Comparison of ENCODE assay signal across 10 cellular contexts in the genomic region with DNA sequence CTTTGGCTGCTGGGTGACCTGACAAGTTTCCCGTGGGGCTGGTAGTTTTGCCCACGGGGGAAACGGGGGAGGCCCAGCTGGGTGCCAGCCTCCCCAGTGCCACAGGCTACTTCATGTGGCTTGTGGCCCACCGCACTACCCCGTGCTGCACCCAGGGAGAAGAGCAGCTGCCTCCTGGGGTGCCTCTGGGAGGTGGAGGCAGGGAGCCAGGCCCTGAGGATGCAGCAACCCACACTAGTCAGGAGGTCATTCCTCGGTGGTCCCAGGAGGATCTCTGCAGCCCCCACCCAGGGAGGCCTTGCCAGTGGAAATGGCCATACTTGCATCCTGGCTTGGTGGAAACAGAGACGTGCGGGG. TPM values are rescaled to one million over a fixed set of nuclear protein-coding genes. Genes with fewer than 3 reads are reported as not detected.
DNase-seq lines count a peak whose midpoint lies in the region; ATAC-seq, FAIRE-seq and TF ChIP-seq lines count a peak whose summit lies in the region.
"Had no signal": no experiment of that assay in that cellular context is flagged by ENCODE, and none has a peak within 500 bp of the region (broad histone marks: within the 10 kb centered on the region; RNA-seq: fewer than 3 reads in every experiment).

No MANE protein-coding gene starts in this region.

- in situ Hi-C loops in mammary epithelial cell (cut with MboI; ENCODE audit: low sequenced_read_pairs in 2 of 2) (no loop called here), GM12878 (cut with MboI) (loop anchor here (10.0 kb wide), 1 partner anchor 571 kb away; a partner anchor contains a TSS)

- intact Hi-C loops in MCF 10A (cut with micrococcal nuclease) (no loop called here), mammary epithelial cell (cut with micrococcal nuclease) (no loop called here), GM12878 (cut with micrococcal nuclease; ENCODE audit: unreplicated experiment) (loop anchor here (5.0 kb wide), 1 partner anchor 223 kb away; a partner anchor contains a TSS)

- H3K9ac ChIP-seq in mammary epithelial cell (ENCODE audit: insufficient read depth, low read length) (no peak overlapping the region), GM12878 (ENCODE audit: control insufficient read depth, insufficient read depth, low read length) (no peak overlapping the region)

- SMC1A ChIA-PET in GM12878 (lab: Charles Lee; ENCODE audit: uncharacterized antibody, unreplicated experiment), result no interaction called here

- BruUV-seq in MCF 10A (replicated peaks; lab: Mats Ljungman, UMichigan) (no TSS peak), mammary epithelial cell (replicated peaks; lab: Mats Ljungman, UMichigan) (no TSS peak), GM12878 (replicated peaks; lab: Mats Ljungman, UMichigan) (no TSS peak)

- no peak for TF ChIP-seq RAD21 in GM12878 (IDR thresholded peaks at IDR 0.05; ENCODE audit: insufficient read depth, low read depth, low read length)

- no peak overlapping the region for H2AFZ ChIP-seq in mammary epithelial cell (ENCODE audit: low read depth, low read length)
- no peak overlapping the region for H2AFZ ChIP-seq in GM12878 (ENCODE audit: control insufficient read depth, low read depth, low read length)

- no peak for FAIRE-seq in GM12878 (lab: Jason Lieb, UNC)

- H3K27ac ChIP-seq in mammary epithelial cell (ENCODE audit: insufficient read depth, low read depth, low read length) (no peak overlapping the region), GM12878 (ENCODE audit: control insufficient read depth, insufficient read depth) (no peak overlapping the region), lung (ENCODE audit: low read depth in 1 of 2, low read length in 1 of 2) (peak overlapping the region; percentile 46 to 68)
- H3K27ac ChIP-seq: C4-2B, SJSA1 had no signal

- no peak for TF ChIP-seq POLR2A in GM12878 (IDR thresholded peaks at IDR 0.05; ENCODE audit: low read depth, low read length)

- no peak for ATAC-seq in GM12878
- ATAC-seq in lung (ENCODE audit: insufficient read depth, low FRiP score), result no peak
- ATAC-seq in GM18909 (IDR thresholded peaks at IDR 0.05; ENCODE audit: poor library complexity, unreplicated experiment), result no peak

- TF ChIP-seq CTCF in MCF 10A (IDR thresholded peaks at IDR 0.05; ENCODE audit: unreplicated experiment) (no peak), mammary epithelial cell (conservative IDR thresholded peaks at IDR 0.05 in 1 of 2, IDR thresholded peaks at IDR 0.05 in 1 of 2; ENCODE audit: extremely low read depth in 1 of 2, insufficient read depth in 1 of 2, low read depth in 1 of 2, low read length in 2 of 2) (no peak), GM12878 (IDR thresholded peaks at IDR 0.05 in 2 of 3, conservative IDR thresholded peaks at IDR 0.05 in 1 of 3; ENCODE audit: control insufficient read depth in 2 of 3, extremely low read depth in 1 of 3, insufficient read depth in 1 of 3, low read depth in 3 of 3, low read length in 3 of 3) (no peak), lung (IDR thresholded peaks at IDR 0.05; ENCODE audit: control extremely low read depth, extremely low read depth) (no peak), type B pancreatic cell (conservative IDR thresholded peaks at IDR 0.05) (no peak)

- CTCF ChIA-PET in MCF 10A (lab: Yijun Ruan, JAX) (interaction anchor here (1.0 kb wide), 1 partner anchor 63 kb away, joined by 3 read pairs; no protein-coding TSS in a partner anchor), mammary epithelial cell (lab: Charles Lee; ENCODE audit: low non-redundant PET) (no interaction called here), GM12878 (lab: Yijun Ruan, JAX) (interaction anchor here (2.2 kb wide), 1 partner anchor 33 kb away, joined by 6 read pairs; no protein-coding TSS in a partner anchor)

- H3K4me1 ChIP-seq in mammary epithelial cell (ENCODE audit: insufficient read depth, low read length), result peaks cover 38% of the 10 kb centered on the region
- H3K4me1 ChIP-seq in GM12878 (ENCODE audit: control insufficient read depth, insufficient read depth, low read length), result peaks cover 36% of the 10 kb centered on the region
- peaks cover 20 to 44% of the 10 kb centered on the region in 2 donors for H3K4me1 ChIP-seq in lung (ENCODE audit: control insufficient read depth in 2 of 2, insufficient read depth in 2 of 2, low read length in 2 of 2)

- no peak overlapping the region for H3K4me2 ChIP-seq in mammary epithelial cell (ENCODE audit: insufficient read depth, low read depth, low read length)
- peak overlapping the region; percentile 87 for H3K4me2 ChIP-seq in GM12878 (ENCODE audit: control insufficient read depth, insufficient read depth)

- H3K36me3 ChIP-seq in mammary epithelial cell (ENCODE audit: insufficient read depth, low read length) (peaks cover 4% of the 10 kb centered on the region), GM12878 (ENCODE audit: control insufficient read depth in 2 of 2, insufficient read depth in 2 of 2, low read length in 1 of 2) (peaks cover 14 to 19% of the 10 kb centered on the region in 2 experiments), lung (ENCODE audit: control insufficient read depth in 2 of 2, insufficient read depth in 2 of 2, low read length in 2 of 2) (peaks cover 4 to 36% of the 10 kb centered on the region in 2 donors)

- no peaks in the 10 kb centered on the region for H3K9me3 ChIP-seq in mammary epithelial cell (replicated peaks; ENCODE audit: insufficient read depth, low read length)
- H3K9me3 ChIP-seq in GM12878 (replicated peaks; ENCODE audit: control insufficient read depth, insufficient read depth, low read length), result no peaks in the 10 kb centered on the region
- H3K9me3 ChIP-seq in lung (ENCODE audit: control insufficient read depth in 2 of 2, insufficient read depth in 1 of 2, low read length in 1 of 2), result peaks cover 0 to 3% of the 10 kb centered on the region in 2 donors
- H3K9me3 ChIP-seq: SJSA1 had no signal

- H3K4me3 Mint-ChIP-seq in MCF 10A (ENCODE audit: unreplicated experiment), result peak overlapping the region; percentile 90
- H3K4me3 Mint-ChIP-seq in type B pancreatic cell, result peak overlapping the region; percentile 76

- H4K20me1 ChIP-seq in mammary epithelial cell (ENCODE audit: insufficient read depth, low read length), result peaks cover 8% of the 10 kb centered on the region
- peaks cover 2% of the 10 kb centered on the region; the same call in 1 of the 2 replicates for H4K20me1 ChIP-seq in GM12878 (ENCODE audit: control insufficient read depth, insufficient read depth)

- no peaks in the 10 kb centered on the region for H3K27me3 ChIP-seq in mammary epithelial cell (ENCODE audit: insufficient read depth, low read length)
- H3K27me3 ChIP-seq in GM12878 (replicated peaks in 1 of 2; ENCODE audit: control insufficient read depth in 2 of 2, insufficient read depth in 2 of 2, low read length in 1 of 2), result no peaks in the 10 kb centered on the region
- no peaks in the 10 kb centered on the region for H3K27me3 ChIP-seq in lung (ENCODE audit: control insufficient read depth, insufficient read depth)
- H3K27me3 ChIP-seq: SJSA1 had no signal

- H3K79me2 ChIP-seq in mammary epithelial cell (ENCODE audit: insufficient read depth, low read length) (peaks cover 39% of the 10 kb centered on the region), GM12878 (ENCODE audit: control insufficient read depth, insufficient read depth, low read length) (peaks cover 49% of the 10 kb centered on the region)

- H3K27me3 Mint-ChIP-seq in MCF 10A (ENCODE audit: insufficient read depth, unreplicated experiment) (no peaks in the 10 kb centered on the region), type B pancreatic cell (no peaks in the 10 kb centered on the region)

- dilution Hi-C loops in mammary epithelial cell (cut with HindIII; ENCODE audit: low sequenced_read_pairs), result no loop called here

- peaks cover 5% of the 10 kb centered on the region for H3K4me1 Mint-ChIP-seq in MCF 10A (ENCODE audit: insufficient read depth, unreplicated experiment)
- H3K4me1 Mint-ChIP-seq in type B pancreatic cell (ENCODE audit: unreplicated experiment), result peaks cover 4% of the 10 kb centered on the region

- RAD21 ChIA-PET in GM12878 (lab: Charles Lee; ENCODE audit: unreplicated experiment), result no interaction called here

- POLR2A ChIA-PET in MCF 10A (lab: Yijun Ruan, JAX) (interaction anchor here (0.6 to 6.1 kb wide), 3 partner anchors 12 to 63 kb away, joined by 4 to 73 read pairs (median 65); no protein-coding TSS in a partner anchor), GM12878 (lab: Charles Lee) (no interaction called here)

- no peak for DNase-seq in MCF 10A (ENCODE audit: unreplicated experiment)
- no peak for DNase-seq in mammary epithelial cell
- no peak for DNase-seq in GM12878 (ENCODE audit: low read depth, low spot score)
- peak; percentile 30 for DNase-seq in lung (ENCODE audit: low spot score)
- DNase-seq in type B pancreatic cell (ENCODE audit: extremely low spot score, unreplicated experiment), result no peak
- no peak for DNase-seq in occipital lobe (lab: John Stamatoyannopoulos, UW)
- DNase-seq in islet precursor cell, result no peak

- 100% methylated on average over 2 of the region's 8 CpGs for WGBS in mammary epithelial cell (ENCODE audit: low coverage, missing lambda C conversion rate)
- 39% methylated on average over 7 of the region's 8 CpGs for WGBS in GM12878 (ENCODE audit: insufficient coverage, insufficient replicate concordance, low lambda C conversion rate, missing lambda C conversion rate)
- whole genome bisulfite sequencing in lung, 2 donors, result 43 to 58% methylated on average over 8 of the region's 8 CpGs

- H3K4me3 ChIP-seq in mammary epithelial cell (replicated peaks in 1 of 3; ENCODE audit: insufficient read depth in 1 of 3, low read depth in 2 of 3, low read length in 3 of 3) (peak overlapping the region in 1 of 3 experiments; percentile 93), GM12878 (peak overlapping the region; percentile 98; the same call in 1 of the 2 replicates), lung (peak overlapping the region; percentile 15)
- H3K4me3 ChIP-seq: SJSA1 had no signal

- H3K27ac Mint-ChIP-seq in MCF 10A (ENCODE audit: low read depth, unreplicated experiment), result peak overlapping the region; percentile 27
- peak overlapping the region; percentile 68 for H3K27ac Mint-ChIP-seq in type B pancreatic cell

- TF ChIP-seq EP300 in GM12878 (IDR thresholded peaks at IDR 0.05; ENCODE audit: borderline replicate concordance in 1 of 2, control insufficient read depth in 1 of 2, low read depth in 2 of 2, low read length in 2 of 2), result no peak

- peaks cover 55% of the 10 kb centered on the region for H3K36me3 Mint-ChIP-seq in MCF 10A (ENCODE audit: insufficient read depth, unreplicated experiment)
- H3K36me3 Mint-ChIP-seq in type B pancreatic cell, result peaks cover 5% of the 10 kb centered on the region

- H3K9me3 Mint-ChIP-seq in MCF 10A (ENCODE audit: unreplicated experiment) (no peaks in the 10 kb centered on the region), type B pancreatic cell (no peaks in the 10 kb centered on the region)

RNA-seq across cellular contexts. Expression of a gene that starts 3.5 kb away (rescaled TPM):
- total RNA-seq in MCF 10A (2022), result 56.3 and 73.5 TPM in 2 replicates
- 10 to 100 TPM; 26.6 to 68.7 TPM for total RNA-seq in mammary epithelial cell
- polyA plus RNA-seq in mammary epithelial cell, result 11.1 TPM
- polyA minus RNA-seq in mammary epithelial cell, result 6.3 TPM
- total RNA-seq in GM12878 (2013; cell fraction: nucleolus; rRNA removed), result 27.8 and 36.0 TPM in 2 replicates
- 44.7 and 51.8 TPM in 2 replicates for total RNA-seq in GM12878 (2014; rRNA removed)
- 11.0 and 11.9 TPM in 2 replicates for total RNA-seq in GM12878 (2014; rRNA removed; fragmentation: Illumina TruSeq; extraction: Trizol)
- total RNA-seq in GM12878 (2021), result 59.5 and 60.8 TPM in 2 replicates
- polyA plus RNA-seq in GM12878 (2011; ENCODE audit: low read depth), result 6.5 TPM
- polyA plus RNA-seq in GM12878 (2011; rRNA removed), result 8.6 and 12.4 TPM in 2 replicates
- polyA plus RNA-seq in GM12878 (2011; cell fraction: cytosol; rRNA removed), result 31.3 and 38.2 TPM in 2 replicates
- 84.4 and 94.5 TPM in 2 replicates for polyA plus RNA-seq in GM12878 (2011; cell fraction: nucleus; rRNA removed)
- polyA plus RNA-seq in GM12878 (2012), result 30.9 and 46.0 TPM in 2 replicates
- polyA plus RNA-seq in GM12878 (2014; fragmentation: Illumina TruSeq; extraction: Trizol), result 2.2 and 6.2 TPM in 2 replicates
- polyA plus RNA-seq in GM12878 (2014; fragmentation: Nextera tagmentation; extraction: Ambion mirVana), result 1 to 10 TPM in 1 of 2 experiments, under 1 TPM in 1; 0.31 to 1.5 TPM
- polyA plus RNA-seq in GM12878 (2014; rRNA removed), result 57.0 and 57.8 TPM in 2 replicates
- polyA plus RNA-seq in GM12878 (2016; fragmentation: Nextera tagmentation; extraction: Ambion mirVana), result 10 to 100 TPM; 12.4 to 34.3 TPM
- 3.9 and 14.1 TPM in 2 replicates for polyA minus RNA-seq in GM12878 (2011; rRNA and poly(A)+ RNA removed)
- 14.2 and 18.4 TPM in 2 replicates for polyA minus RNA-seq in GM12878 (2011; cell fraction: cytosol; rRNA and poly(A)+ RNA removed)
- polyA minus RNA-seq in GM12878 (2011; cell fraction: nucleus; rRNA and poly(A)+ RNA removed), result 22.6 and 39.2 TPM in 2 replicates
- total RNA-seq in lung, result 100 to 1,000 TPM; 131 to 132 TPM
- polyA plus RNA-seq in lung, result 100 to 1,000 TPM in 1 of 2 donors, 10 to 100 TPM in 1; 99.0 to 238 TPM
- 36.7 and 58.6 TPM in 2 replicates for total RNA-seq in type B pancreatic cell (ENCODE audit: low replicate concordance)
- 13.1 TPM for total RNA-seq in occipital lobe

RNA-seq across cellular contexts. Expression of a gene that starts 45.7 kb away (rescaled TPM):
- total RNA-seq in MCF 10A (2022) (70.7 and 107 TPM in 2 replicates), mammary epithelial cell (10 to 100 TPM; 26.5 to 51.5 TPM), GM12878 (2014; rRNA removed) (37.9 and 49.5 TPM in 2 replicates), GM12878 (2014; rRNA removed; fragmentation: Illumina TruSeq; extraction: Trizol) (16.1 and 16.5 TPM in 2 replicates), GM12878 (2021) (40.6 and 48.1 TPM in 2 replicates), lung (100 to 1,000 TPM in 1 of 2 donors, 10 to 100 TPM in 1; 18.7 to 106 TPM), type B pancreatic cell (ENCODE audit: low replicate concordance) (45.2 and 55.8 TPM in 2 replicates), occipital lobe (17.5 TPM)
- polyA plus RNA-seq in mammary epithelial cell (63.8 TPM), GM12878 (2011; rRNA removed) (8.4 and 14.0 TPM in 2 replicates), GM12878 (2014; fragmentation: Illumina TruSeq; extraction: Trizol) (3.2 and 11.9 TPM in 2 replicates), GM12878 (2014; fragmentation: Nextera tagmentation; extraction: Ambion mirVana) (10 to 100 TPM in 1 of 2 experiments, 1 to 10 TPM in 1; 9.4 to 15.0 TPM), GM12878 (2014; rRNA removed) (35.7 and 45.0 TPM in 2 replicates), GM12878 (2016; fragmentation: Nextera tagmentation; extraction: Ambion mirVana) (100 to 1,000 TPM in 1 of 2 experiments, 10 to 100 TPM in 1; 97.0 to 111 TPM), lung (100 to 1,000 TPM in 1 of 2 donors, 10 to 100 TPM in 1; 37.9 to 110 TPM)
- polyA minus RNA-seq in mammary epithelial cell, result 22.6 TPM
- 19.9 and 22.8 TPM in 2 replicates for total RNA-seq in GM12878 (2013; cell fraction: nucleolus; rRNA removed)
- polyA plus RNA-seq in GM12878 (2011; ENCODE audit: low read depth), result 17.3 TPM
- 22.4 and 29.3 TPM in 2 replicates for polyA plus RNA-seq in GM12878 (2011; cell fraction: cytosol; rRNA removed)
- 40.8 and 53.1 TPM in 2 replicates for polyA plus RNA-seq in GM12878 (2011; cell fraction: nucleus; rRNA removed)
- 33.5 and 34.5 TPM in 2 replicates for polyA plus RNA-seq in GM12878 (2012)
- polyA minus RNA-seq in GM12878 (2011; rRNA and poly(A)+ RNA removed), result 5.8 and 7.4 TPM in 2 replicates
- 5.6 TPM in 2 replicates for polyA minus RNA-seq in GM12878 (2011; cell fraction: cytosol; rRNA and poly(A)+ RNA removed)
- polyA minus RNA-seq in GM12878 (2011; cell fraction: nucleus; rRNA and poly(A)+ RNA removed), result 5.1 and 8.7 TPM in 2 replicates

RNA-seq across cellular contexts. Expression of a gene that starts 45.9 kb away (rescaled TPM):
- total RNA-seq in MCF 10A (2022), result 16.6 and 18.2 TPM in 2 replicates
- 10 to 100 TPM; 19.0 to 19.9 TPM for total RNA-seq in mammary epithelial cell
- 12.6 TPM for polyA plus RNA-seq in mammary epithelial cell
- 3.8 TPM for polyA minus RNA-seq in mammary epithelial cell
- total RNA-seq in GM12878 (2013; cell fraction: nucleolus; rRNA removed), result 43.7 and 49.4 TPM in 2 replicates
- 9.8 and 10.5 TPM in 2 replicates for total RNA-seq in GM12878 (2014; rRNA removed)
- 3.3 and 3.7 TPM in 2 replicates for total RNA-seq in GM12878 (2014; rRNA removed; fragmentation: Illumina TruSeq; extraction: Trizol)
- total RNA-seq in GM12878 (2021), result 15.8 and 16.6 TPM in 2 replicates
- 4.7 TPM for polyA plus RNA-seq in GM12878 (2011; ENCODE audit: low read depth)
- 2.2 and 5.2 TPM in 2 replicates for polyA plus RNA-seq in GM12878 (2011; rRNA removed)
- 7.2 and 10.1 TPM in 2 replicates for polyA plus RNA-seq in GM12878 (2011; cell fraction: cytosol; rRNA removed)
- polyA plus RNA-seq in GM12878 (2011; cell fraction: nucleus; rRNA removed), result 18.2 and 19.7 TPM in 2 replicates
- 12.4 and 15.1 TPM in 2 replicates for polyA plus RNA-seq in GM12878 (2012)
- 0.79 and 4.3 TPM in 2 replicates for polyA plus RNA-seq in GM12878 (2014; fragmentation: Illumina TruSeq; extraction: Trizol)
- under 1 TPM; 0.22 to 0.37 TPM for polyA plus RNA-seq in GM12878 (2014; fragmentation: Nextera tagmentation; extraction: Ambion mirVana)
- polyA plus RNA-seq in GM12878 (2014; rRNA removed), result 8.0 and 9.7 TPM in 2 replicates
- 10 to 100 TPM; 17.9 to 23.4 TPM for polyA plus RNA-seq in GM12878 (2016; fragmentation: Nextera tagmentation; extraction: Ambion mirVana)
- 6.0 and 20.6 TPM in 2 replicates for polyA minus RNA-seq in GM12878 (2011; rRNA and poly(A)+ RNA removed)
- 3.6 and 4.7 TPM in 2 replicates for polyA minus RNA-seq in GM12878 (2011; cell fraction: cytosol; rRNA and poly(A)+ RNA removed)
- polyA minus RNA-seq in GM12878 (2011; cell fraction: nucleus; rRNA and poly(A)+ RNA removed), result 3.4 and 4.7 TPM in 2 replicates
- 10 to 100 TPM; 17.6 to 33.9 TPM for total RNA-seq in lung
- polyA plus RNA-seq in lung, result 10 to 100 TPM; 13.6 to 15.6 TPM
- 30.0 and 37.6 TPM in 2 replicates for total RNA-seq in type B pancreatic cell (ENCODE audit: low replicate concordance)
- total RNA-seq in occipital lobe, result 11.7 TPM

RNA-seq across cellular contexts. Expression of a gene that starts 48.5 kb away (rescaled TPM):
- total RNA-seq in MCF 10A (2022), result not detected in 2 replicates
- total RNA-seq in mammary epithelial cell, result not detected
- not detected for polyA plus RNA-seq in mammary epithelial cell
- not detected for polyA minus RNA-seq in mammary epithelial cell
- 0.33 and 0.34 TPM in 2 replicates for total RNA-seq in GM12878 (2013; cell fraction: nucleolus; rRNA removed)
- total RNA-seq in GM12878 (2014; rRNA removed), result not detected in 2 replicates
- total RNA-seq in GM12878 (2014; rRNA removed; fragmentation: Illumina TruSeq; extraction: Trizol), result not detected in 2 replicates
- total RNA-seq in GM12878 (2021), result not detected in 2 replicates
- polyA plus RNA-seq in GM12878 (2011; ENCODE audit: low read depth), result not detected
- polyA plus RNA-seq in GM12878 (2011; rRNA removed), result 0.03 TPM in 1 of 2 replicates, not detected in the other
- 0.03 TPM in 1 of 2 replicates, not detected in the other for polyA plus RNA-seq in GM12878 (2011; cell fraction: cytosol; rRNA removed)
- 0.10 and 0.20 TPM in 2 replicates for polyA plus RNA-seq in GM12878 (2011; cell fraction: nucleus; rRNA removed)
- 0.04 TPM in 1 of 2 replicates, not detected in the other for polyA plus RNA-seq in GM12878 (2012)
- polyA plus RNA-seq in GM12878 (2014; fragmentation: Illumina TruSeq; extraction: Trizol), result not detected in 2 replicates
- not detected for polyA plus RNA-seq in GM12878 (2014; fragmentation: Nextera tagmentation; extraction: Ambion mirVana)
- polyA plus RNA-seq in GM12878 (2014; rRNA removed), result 0.06 TPM in 1 of 2 replicates, not detected in the other
- not detected for polyA plus RNA-seq in GM12878 (2016; fragmentation: Nextera tagmentation; extraction: Ambion mirVana)
- polyA minus RNA-seq in GM12878 (2011; rRNA and poly(A)+ RNA removed), result not detected in 2 replicates
- not detected in 2 replicates for polyA minus RNA-seq in GM12878 (2011; cell fraction: cytosol; rRNA and poly(A)+ RNA removed)
- polyA minus RNA-seq in GM12878 (2011; cell fraction: nucleus; rRNA and poly(A)+ RNA removed), result not detected in 2 replicates
- under 1 TPM in 1 of 2 donors, not detected in 1; 0.51 TPM for total RNA-seq in lung
- under 1 TPM; 0.02 to 0.19 TPM for polyA plus RNA-seq in lung
- 0.10 TPM in 1 of 2 replicates, not detected in the other for total RNA-seq in type B pancreatic cell (ENCODE audit: low replicate concordance)
- not detected for total RNA-seq in occipital lobe
- total RNA-seq: SJSA1 had no signal

Comparison
In these comparisons a context has a peak if more than half of its experiments do, and no peak if none do; other contexts are left out.
1. H3K27ac ChIP-seq: peak in lung (2 of 2); none in mammary epithelial cell (single experiment) and GM12878 (single experiment).